8 cellular contexts compared by ENCODE assay signal in the genomic region with DNA sequence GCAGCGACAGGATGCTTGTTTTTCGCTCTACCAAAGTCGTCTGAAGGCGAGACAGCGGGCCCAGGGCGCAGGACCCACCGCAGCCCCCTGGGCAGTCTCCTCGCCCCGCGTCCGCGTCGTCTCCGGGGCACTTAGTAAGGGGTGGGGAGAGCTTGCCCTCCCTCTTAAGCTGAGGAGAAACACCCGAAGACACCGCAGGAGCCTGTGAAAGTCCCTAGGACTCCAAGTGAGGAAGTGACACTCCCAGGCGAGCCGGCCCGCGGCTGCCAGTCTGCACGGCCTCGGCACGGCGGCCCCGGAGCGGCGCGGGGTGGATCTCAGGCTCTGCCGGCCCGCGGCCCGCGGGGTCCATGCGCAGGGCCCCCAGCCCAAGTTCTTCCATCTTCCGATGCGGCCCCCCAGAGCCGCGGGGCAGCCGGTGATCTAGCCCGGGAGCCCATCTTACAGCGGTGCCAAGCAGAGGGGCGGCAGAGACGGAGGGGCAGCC. TPM values are rescaled to one million over a fixed set of nuclear protein-coding genes. Genes with fewer than 3 reads are reported as not detected.
DNase-seq lines count a peak whose midpoint lies in the region; ATAC-seq, FAIRE-seq and TF ChIP-seq lines count a peak whose summit lies in the region.

No MANE protein-coding gene starts in this region.

- H3K79me2 ChIP-seq in astrocyte (ENCODE audit: insufficient read depth, low read length), result peaks cover 54% of the 10 kb centered on the region

- TF ChIP-seq CTCF in astrocyte (IDR thresholded peaks at IDR 0.05; ENCODE audit: insufficient read depth, low read depth, low read length), result no peak

- H3K9me3 Mint-ChIP-seq in T-cell (no peaks in the 10 kb centered on the region), astrocyte (ENCODE audit: unreplicated experiment) (no peaks in the 10 kb centered on the region)

- peak overlapping the region; percentile 41 to 96 (median 75) for H3K27ac ChIP-seq in BLaER1 treated with 17β-estradiol and CSF1 and Interleukin-3, amounts not matched to agents 10 nM and 100 nM
- peak overlapping the region; percentile 86 for H3K27ac ChIP-seq in astrocyte (ENCODE audit: low read depth, low read length)

- peak overlapping the region; percentile 55 to 95 (median 68) for H3K4me3 ChIP-seq in BLaER1 treated with 17β-estradiol and CSF1 and Interleukin-3, amounts not matched to agents 10 nM and 100 nM
- peak overlapping the region; percentile 73 for H3K4me3 ChIP-seq in astrocyte (ENCODE audit: insufficient read depth, low read depth, low read length)

- H3K4me1 Mint-ChIP-seq in T-cell (peaks cover 53 to 63% (median 61%) of the 10 kb centered on the region in 3 donors), astrocyte (ENCODE audit: low read depth, unreplicated experiment) (peaks cover 38% of the 10 kb centered on the region)

- ATAC-seq in HG03378 (IDR thresholded peaks at IDR 0.05; ENCODE audit: unreplicated experiment) (peak; percentile 73), T-cell (replicated peaks in 1 of 4) (peak; percentile 59 to 63 (median 62))

- H3K4me2 ChIP-seq in BLaER1 treated with 17β-estradiol and CSF1 and Interleukin-3, amounts not matched to agents 10 nM and 100 nM, result peak overlapping the region; percentile 89 to 99 (median 94)
- H3K4me2 ChIP-seq in astrocyte (ENCODE audit: low read length), result peak overlapping the region; percentile 96

- H3K9ac ChIP-seq in BLaER1 treated with 17β-estradiol and CSF1 and Interleukin-3, amounts not matched to agents 10 nM and 100 nM, result peak overlapping the region; percentile 62 to 95 (median 79)
- H3K9ac ChIP-seq in astrocyte (ENCODE audit: low read length), result peak overlapping the region; percentile 93

- H3K27me3 ChIP-seq in BLaER1 treated with 17β-estradiol and CSF1 and Interleukin-3, amounts not matched to agents 10 nM and 100 nM, result peaks cover 0 to 20% (median 11%) of the 10 kb centered on the region in 11 experiments; a peak in 13 of 22 replicates
- no peaks in the 10 kb centered on the region for H3K27me3 ChIP-seq in astrocyte (ENCODE audit: insufficient read depth, low read length)

- peaks cover 0 to under 1% (median 0%) of the 10 kb centered on the region in 11 experiments; a peak in 1 of 22 replicates for H3K9me3 ChIP-seq in BLaER1 treated with 17β-estradiol and CSF1 and Interleukin-3, amounts not matched to agents 10 nM and 100 nM (replicated peaks in 1 of 11)
- no peaks in the 10 kb centered on the region for H3K9me3 ChIP-seq in astrocyte (ENCODE audit: insufficient read depth, low read depth, low read length)

- H3K27ac Mint-ChIP-seq in T-cell (peak overlapping the region; percentile 79 to 94), astrocyte (ENCODE audit: unreplicated experiment) (peak overlapping the region; percentile 86)

- peak overlapping the region; percentile 65 for H2AFZ ChIP-seq in astrocyte (ENCODE audit: low read depth, low read length)

- POLR2A ChIA-PET in T-cell (lab: Charles Lee), result interaction anchor here (0.6 to 2.3 kb wide), 9 partner anchors 9 to 359 kb away, joined by 3 to 15 read pairs (median 3); a partner anchor contains a TSS

- peaks cover 0 to 29% (median 0%) of the 10 kb centered on the region in 11 experiments; a peak in 5 of 22 replicates for H4K20me1 ChIP-seq in BLaER1 treated with 17β-estradiol and CSF1 and Interleukin-3, amounts not matched to agents 10 nM and 100 nM
- H4K20me1 ChIP-seq in astrocyte (ENCODE audit: insufficient read depth, low read length), result peaks cover 20% of the 10 kb centered on the region

- H3K4me3 Mint-ChIP-seq in T-cell, result peak overlapping the region; percentile 85 to 93 (median 90)
- peak overlapping the region; percentile 93 for H3K4me3 Mint-ChIP-seq in astrocyte (ENCODE audit: unreplicated experiment)

- peaks cover 51 to 66% (median 59%) of the 10 kb centered on the region in 10 experiments for H3K4me1 ChIP-seq in BLaER1 treated with 17β-estradiol and CSF1 and Interleukin-3, amounts not matched to agents 10 nM and 100 nM
- H3K4me1 ChIP-seq in astrocyte (ENCODE audit: insufficient read depth, low read length), result peaks cover 28% of the 10 kb centered on the region

- peaks cover 0 to 30% (median 0%) of the 10 kb centered on the region in 11 experiments; a peak in 5 of 22 replicates for H3K36me3 ChIP-seq in BLaER1 treated with 17β-estradiol and CSF1 and Interleukin-3, amounts not matched to agents 10 nM and 100 nM
- peaks cover 7% of the 10 kb centered on the region for H3K36me3 ChIP-seq in astrocyte (ENCODE audit: insufficient read depth, low read length)

- CTCF ChIA-PET in T-cell (lab: Charles Lee), result interaction anchor here (0.5 to 3.0 kb wide), 6 partner anchors 28 to 1419 kb away, joined by 4 to 22 read pairs (median 7); a partner anchor contains a TSS

- DNase-seq in GM19240 (ENCODE audit: insufficient read length, low spot score), result peak; percentile 33
- peak; percentile 31 to 77 (median 62) for DNase-seq in T-cell
- DNase-seq in astrocyte (ENCODE audit: low read depth), result no peak
- peak; percentile 35 for DNase-seq in iPS-NIHi7 (ENCODE audit: extremely low spot score)
- DNase-seq in stimulated activated CD4-positive, alpha-beta T cell treated with anti-CD3 and anti-CD28 coated beads, Interleukin-1b, Interleukin-23, amount 100 ng/mL, for 48 hours, result peak; percentile 59
- DNase-seq in kidney tubule cell (ENCODE audit: low spot score), result no peak

- no peaks in the 10 kb centered on the region for H3K27me3 Mint-ChIP-seq in T-cell
- H3K27me3 Mint-ChIP-seq in astrocyte (ENCODE audit: low read depth, unreplicated experiment), result peaks cover 3% of the 10 kb centered on the region

- no peak for FAIRE-seq in astrocyte (lab: Jason Lieb, UNC)

- H3K36me3 Mint-ChIP-seq in T-cell (peaks cover 11% of the 10 kb centered on the region), astrocyte (ENCODE audit: low read depth, unreplicated experiment) (peaks cover 11% of the 10 kb centered on the region)

RNA-seq across cellular contexts. Expression of a gene that starts 0.3 kb away (rescaled TPM):
- total RNA-seq in T-cell (1 to 10 TPM; 2.7 to 5.1 (median 3.4) TPM), astrocyte (48.1 and 58.8 TPM in 2 replicates)

RNA-seq across cellular contexts. Expression of a gene that starts 53.8 kb away (rescaled TPM):
- total RNA-seq in T-cell, result 10 to 100 TPM; 14.0 to 33.7 (median 18.2) TPM
- total RNA-seq in astrocyte, result 36.7 and 45.4 TPM in 2 replicates

Comparison
In these comparisons a context has a peak if more than half of its experiments do, and no peak if none do; other contexts are left out.
1. DNase-seq: peak in GM19240 (single experiment), T-cell (34 of 34), iPS-NIHi7 (single experiment) and stimulated activated CD4-positive, alpha-beta T cell treated with anti-CD3 and anti-CD28 coated beads, Interleukin-1b, Interleukin-23, amount 100 ng/mL, for 48 hours (single experiment); none in astrocyte (single experiment) and kidney tubule cell (single experiment).